In genomic region chr2:41963661-41964525, GRCh38 we compare ENCODE assay signal across 10 cellular contexts.
DNase-seq lines count a peak whose midpoint lies in the region; ATAC-seq, FAIRE-seq and TF ChIP-seq lines count a peak whose summit lies in the region.
"Had no signal": no experiment of that assay in that cellular context is flagged by ENCODE, and none has a peak within 500 bp of the region (broad histone marks: within the 10 kb centered on the region; RNA-seq: fewer than 3 reads in every experiment).

No MANE protein-coding gene starts in this region.

- no peak for TF ChIP-seq EP300 in suprapubic skin (IDR thresholded peaks at IDR 0.05)

- 57% methylated on average over 10 of the region's 10 CpGs for WGBS in suprapubic skin

- H3K9ac ChIP-seq in adipocyte (ENCODE audit: low read length) (peak overlapping the region; percentile 85), kidney (ENCODE audit: low read length in 2 of 2) (no peak overlapping the region)

- peaks cover 5% of the 10 kb centered on the region for H3K36me3 Mint-ChIP-seq in T-helper 17 cell (ENCODE audit: low read depth)

- no peak overlapping the region for H3K4me3 Mint-ChIP-seq in T-helper 17 cell

- H3K36me3 ChIP-seq in adipocyte (ENCODE audit: control insufficient read depth, insufficient read depth, low read length, severe bottlenecking) (no peaks in the 10 kb centered on the region), kidney (ENCODE audit: control insufficient read depth in 1 of 2, insufficient read depth in 2 of 2, low read length in 2 of 2) (no peaks in the 10 kb centered on the region), suprapubic skin (no peaks in the 10 kb centered on the region)

- peaks cover 61% of the 10 kb centered on the region for H3K4me1 ChIP-seq in adipocyte (ENCODE audit: control insufficient read depth, insufficient read depth, low read length)
- H3K4me1 ChIP-seq in kidney (ENCODE audit: control insufficient read depth in 1 of 2, insufficient read depth in 1 of 2, low read depth in 1 of 2, low read length in 2 of 2) = peaks cover 26 to 28% of the 10 kb centered on the region in 2 donors
- H3K4me1 ChIP-seq in suprapubic skin = peaks cover 54% of the 10 kb centered on the region

- H3K27ac ChIP-seq in kidney (ENCODE audit: low read depth in 2 of 2, low read length in 2 of 2) = peak overlapping the region; percentile 61 to 74
- peak overlapping the region; percentile 70 for H3K27ac ChIP-seq in suprapubic skin
- H3K27ac ChIP-seq: HL-60 had no signal

- H3K27me3 Mint-ChIP-seq in T-helper 17 cell = peaks cover 25% of the 10 kb centered on the region

- no peak for ATAC-seq in GM18868 (IDR thresholded peaks at IDR 0.05; ENCODE audit: unreplicated experiment)
- no peak for ATAC-seq in GM18511 (IDR thresholded peaks at IDR 0.05; ENCODE audit: unreplicated experiment)
- no peak for ATAC-seq in T-helper 17 cell

- peaks cover 11% of the 10 kb centered on the region for H3K4me1 Mint-ChIP-seq in T-helper 17 cell

- no peak for FAIRE-seq in kidney (lab: Jason Lieb, UNC)

- H3K9me3 ChIP-seq in adipocyte (ENCODE audit: control insufficient read depth, low read length) = no peaks in the 10 kb centered on the region
- no peaks in the 10 kb centered on the region for H3K9me3 ChIP-seq in kidney (ENCODE audit: control insufficient read depth in 1 of 2, low read length in 2 of 2)
- H3K9me3 ChIP-seq in suprapubic skin = no peaks in the 10 kb centered on the region
- H3K9me3 ChIP-seq in T-helper 17 cell (ENCODE audit: control insufficient read depth, low read length, poor library complexity, severe bottlenecking) = no peaks in the 10 kb centered on the region

- H3K4me3 ChIP-seq in adipocyte (ENCODE audit: low read length) = peak overlapping the region; percentile 47
- H3K4me3 ChIP-seq in kidney (ENCODE audit: low read length in 2 of 2) = no peak overlapping the region
- no peak overlapping the region for H3K4me3 ChIP-seq in suprapubic skin

- no peak overlapping the region for H3K27ac Mint-ChIP-seq in T-helper 17 cell

- TF ChIP-seq CTCF in kidney (IDR thresholded peaks at IDR 0.05; ENCODE audit: borderline replicate concordance, extremely low read depth, insufficient read depth) = no peak
- no peak for TF ChIP-seq CTCF in suprapubic skin (IDR thresholded peaks at IDR 0.05)

- intact Hi-C loops in kidney (cut with DNase I) = loop anchor here (10.0 kb wide), 1 partner anchor 91 kb away; no protein-coding TSS in a partner anchor

- H3K27me3 ChIP-seq in adipocyte (replicated peaks; ENCODE audit: control insufficient read depth, insufficient read depth, low read length) (peaks cover 7% of the 10 kb centered on the region), suprapubic skin (peaks cover 3% of the 10 kb centered on the region)

- DNase-seq in HuH-7.5 (ENCODE audit: low spot score) = peak; percentile 26
- no peak for DNase-seq in adipocyte (ENCODE audit: low read depth)
- DNase-seq in kidney = peak; percentile 94
- no peak for DNase-seq in suprapubic skin (ENCODE audit: low spot score in 2 of 2)
- DNase-seq in RKO (ENCODE audit: low spot score) = no peak
- no peak for DNase-seq in T-helper 17 cell
- DNase-seq: posterior cingulate gyrus had no signal

- TF ChIP-seq POLR2A in suprapubic skin (IDR thresholded peaks at IDR 0.05) = no peak

Comparison
In these comparisons a context has a peak if more than half of its experiments do, and no peak if none do; other contexts are left out.
1. DNase-seq: peak in HuH-7.5 (single experiment) and kidney (single experiment); none in adipocyte (single experiment), suprapubic skin (0 of 2), RKO (single experiment) and T-helper 17 cell (0 of 3).